In the genomic region with DNA sequence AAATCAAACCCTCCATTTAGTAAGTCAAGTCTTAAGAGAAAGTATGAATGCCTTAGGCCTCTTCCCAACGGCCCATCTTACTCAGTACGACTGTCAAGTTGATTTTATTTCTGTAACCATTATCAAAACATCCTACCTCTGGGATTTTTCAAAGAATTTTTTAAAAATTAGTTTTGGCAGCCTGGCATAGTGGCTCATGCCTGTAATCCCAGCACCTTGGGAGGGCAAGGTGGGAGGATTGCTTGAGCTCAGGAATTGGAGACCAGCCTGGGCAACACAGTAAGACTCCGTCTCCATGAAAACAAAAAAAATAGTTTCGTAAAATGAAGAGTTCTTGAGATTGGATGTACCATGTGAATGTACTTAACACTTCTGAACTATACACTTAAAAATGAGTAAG, we compare ENCODE assay signal across 25 cellular contexts. TPM values are rescaled to one million over a fixed set of nuclear protein-coding genes. Genes with fewer than 3 reads are reported as not detected.
DNase-seq lines count a peak whose midpoint lies in the region; ATAC-seq and TF ChIP-seq lines count a peak whose summit lies in the region.
"Had no signal": no experiment of that assay in that cellular context is flagged by ENCODE, and none has a peak within 500 bp of the region (broad histone marks: within the 10 kb centered on the region; RNA-seq: fewer than 3 reads in every experiment).

No MANE protein-coding gene starts in this region.

- H3K9me3 Mint-ChIP-seq in WTC11, result no peaks in the 10 kb centered on the region
- H3K9me3 Mint-ChIP-seq in activated T-cell treated with anti-CD3 and anti-CD28 coated beads, Interleukin-2, amount 50 U/mL, for 4 hours, result no peaks in the 10 kb centered on the region
- H3K9me3 Mint-ChIP-seq: activated CD8-positive, alpha-beta T cell treated with anti-CD3 and anti-CD28 coated beads for 36 hours; activated naive CD8-positive, alpha-beta T cell treated with anti-CD3 and anti-CD28 coated beads, Interleukin-2, amount 10 ng/mL, durations not matched to agents 7 days and 5 days; central memory CD8-positive, alpha-beta T cell; IgD-negative memory B cell; natural killer cell treated with Interleukin-12 subunit alpha and Interleukin-12 subunit beta and Interleukin-15 and Interleukin-18, amount 100 ng/mL, for 72 hours had no signal

- H3K4me3 ChIP-seq in Karpas-422 (ENCODE audit: low read length) (no peak overlapping the region), hepatocyte (no peak overlapping the region), vagina (no peak overlapping the region)
- H3K4me3 ChIP-seq: ascending aorta, ovary, SK-N-MC, transverse colon had no signal

- no peak for TF ChIP-seq POLR2A in vagina (IDR thresholded peaks at IDR 0.05)

- H3K79me2 ChIP-seq in Karpas-422 (ENCODE audit: low read length) (peaks cover 94% of the 10 kb centered on the region), hepatocyte (peaks cover 86% of the 10 kb centered on the region)

- CTCF ChIA-PET in WTC11 (lab: Charles Lee), result interaction anchor here (0.6 kb wide), 1 partner anchor 30 kb away, joined by 3 read pairs; no protein-coding TSS in a partner anchor

- no peak overlapping the region for H2AFZ ChIP-seq in Karpas-422 (ENCODE audit: low read length)
- no peak overlapping the region for H2AFZ ChIP-seq in hepatocyte

- TF ChIP-seq CTCF in WTC11 (IDR thresholded peaks at IDR 0.05), result no peak
- TF ChIP-seq CTCF in hepatocyte (IDR thresholded peaks at IDR 0.05; ENCODE audit: poor library complexity), result no peak
- TF ChIP-seq CTCF in vagina (IDR thresholded peaks at IDR 0.05), result no peak

- H3K27me3 Mint-ChIP-seq in WTC11 (ENCODE audit: low read depth), result no peaks in the 10 kb centered on the region
- peaks cover 2% of the 10 kb centered on the region for H3K27me3 Mint-ChIP-seq in activated T-cell treated with anti-CD3 and anti-CD28 coated beads, Interleukin-2, amount 50 U/mL, for 4 hours (ENCODE audit: low read depth)
- H3K27me3 Mint-ChIP-seq: IgD-negative memory B cell had no signal

- no peak for ATAC-seq in WTC11
- ATAC-seq in activated T-cell treated with anti-CD3 and anti-CD28 coated beads, Interleukin-2, amount 50 U/mL, for 4 hours, result no peak
- ATAC-seq in HG03442 (IDR thresholded peaks at IDR 0.05; ENCODE audit: unreplicated experiment), result no peak
- ATAC-seq: activated CD8-positive, alpha-beta T cell treated with anti-CD3 and anti-CD28 coated beads for 36 hours; left ventricle myocardium superior; natural killer cell treated with Interleukin-12 subunit alpha and Interleukin-12 subunit beta and Interleukin-15 and Interleukin-18, amount 100 ng/mL, for 72 hours; T-helper 17 cell had no signal

- H4K20me1 ChIP-seq in Karpas-422 (ENCODE audit: insufficient read depth, low read depth, low read length) (no peaks in the 10 kb centered on the region), hepatocyte (ENCODE audit: insufficient read depth, poor library complexity, severe bottlenecking) (peaks cover 3% of the 10 kb centered on the region)

- 0 out of 2 replicates have a peak overlapping the region, but pooled peaks have one; percentile 82 for H3K27ac Mint-ChIP-seq in WTC11
- H3K27ac Mint-ChIP-seq: activated CD8-positive, alpha-beta T cell treated with anti-CD3 and anti-CD28 coated beads for 36 hours; activated naive CD8-positive, alpha-beta T cell treated with anti-CD3 and anti-CD28 coated beads, Interleukin-2, amount 10 ng/mL, durations not matched to agents 7 days and 5 days; natural killer cell treated with Interleukin-12 subunit alpha and Interleukin-12 subunit beta and Interleukin-15 and Interleukin-18, amount 100 ng/mL, for 72 hours; T-helper 17 cell had no signal

- no peak overlapping the region; the same call in 1 of the 2 replicates for H3K9ac ChIP-seq in Karpas-422 (ENCODE audit: low read length)

- 72% methylated on average over 4 of the region's 4 CpGs for WGBS in hepatocyte (ENCODE audit: low lambda C conversion rate, missing lambda C conversion rate)

- DNase-seq in Karpas-422 (no peak), WTC11 (ENCODE audit: low spot score) (no peak), hepatocyte (ENCODE audit: low spot score) (no peak), vagina (ENCODE audit: extremely low spot score in 2 of 2) (no peak), iPS-NIHi11 (ENCODE audit: low spot score) (no peak)
- DNase-seq in activated T-cell treated with anti-CD3 and anti-CD28 coated beads, Interleukin-2, amount 50 U/mL, for 4 hours, result no peak
- DNase-seq: activated CD4-positive, alpha-beta T cell treated with anti-CD3 and anti-CD28 coated beads for 1 hour; activated CD8-positive, alpha-beta T cell treated with anti-CD3 and anti-CD28 coated beads for 36 hours; activated naive CD8-positive, alpha-beta T cell treated with anti-CD3 and anti-CD28 coated beads, Interleukin-2, amount 10 ng/mL, durations not matched to agents 7 days and 5 days; islet precursor cell; left ventricle myocardium superior; NCI-H1092 treated with DMSO at 0.1 percent for 48 hours; NCI-H187 treated with DMSO at 0.1 percent for 48 hours; NCI-H748 treated with DMSO at 0.1 percent for 48 hours; ovary; RPMI8226; stimulated activated CD4-positive, alpha-beta T cell treated with anti-CD3 and anti-CD28 coated beads, Interleukin-2, amount 100 ng/mL, for 24 hours; T-helper 17 cell; transverse colon had no signal

- no peak overlapping the region for H3K4me3 Mint-ChIP-seq in WTC11
- no peak overlapping the region for H3K4me3 Mint-ChIP-seq in activated T-cell treated with anti-CD3 and anti-CD28 coated beads, Interleukin-2, amount 50 U/mL, for 4 hours
- H3K4me3 Mint-ChIP-seq: activated CD8-positive, alpha-beta T cell treated with anti-CD3 and anti-CD28 coated beads for 36 hours; activated naive CD8-positive, alpha-beta T cell treated with anti-CD3 and anti-CD28 coated beads, Interleukin-2, amount 10 ng/mL, durations not matched to agents 7 days and 5 days; central memory CD8-positive, alpha-beta T cell; natural killer cell treated with Interleukin-12 subunit alpha and Interleukin-12 subunit beta and Interleukin-15 and Interleukin-18, amount 100 ng/mL, for 72 hours; T-helper 17 cell had no signal

- intact Hi-C loops in vagina (cut with DNase I), result no loop called here

- no peaks in the 10 kb centered on the region for H3K9me3 ChIP-seq in Karpas-422 (ENCODE audit: low read length)
- no peaks in the 10 kb centered on the region for H3K9me3 ChIP-seq in hepatocyte (ENCODE audit: low read depth)
- H3K9me3 ChIP-seq in vagina, result no peaks in the 10 kb centered on the region
- H3K9me3 ChIP-seq: ascending aorta, ovary, transverse colon had no signal

- H3K9me2 ChIP-seq in Karpas-422 (replicated peaks; ENCODE audit: insufficient read depth, low read length) (no peaks in the 10 kb centered on the region), hepatocyte (replicated peaks; ENCODE audit: insufficient read depth) (no peaks in the 10 kb centered on the region)

- H3K4me1 Mint-ChIP-seq in WTC11, result peaks cover 55% of the 10 kb centered on the region
- H3K4me1 Mint-ChIP-seq in activated T-cell treated with anti-CD3 and anti-CD28 coated beads, Interleukin-2, amount 50 U/mL, for 4 hours (ENCODE audit: low read depth), result peaks cover 9% of the 10 kb centered on the region

- H3K4me1 ChIP-seq in Karpas-422 (ENCODE audit: low read length) (peaks cover 44% of the 10 kb centered on the region), hepatocyte (ENCODE audit: insufficient read depth) (peaks cover 6% of the 10 kb centered on the region), vagina (peaks cover 12% of the 10 kb centered on the region)

- H3K27ac ChIP-seq in Karpas-422 (ENCODE audit: low read length), result peak overlapping the region; percentile 49; the same call in 1 of the 2 replicates
- peak overlapping the region; percentile 6 for H3K27ac ChIP-seq in hepatocyte
- peak overlapping the region; percentile 49 for H3K27ac ChIP-seq in vagina
- H3K27ac ChIP-seq: ascending aorta, ovary, SK-N-MC had no signal

- peaks cover 17% of the 10 kb centered on the region for H3K36me3 Mint-ChIP-seq in WTC11
- no peaks in the 10 kb centered on the region for H3K36me3 Mint-ChIP-seq in activated T-cell treated with anti-CD3 and anti-CD28 coated beads, Interleukin-2, amount 50 U/mL, for 4 hours (ENCODE audit: insufficient read depth)
- H3K36me3 Mint-ChIP-seq: activated naive CD8-positive, alpha-beta T cell treated with anti-CD3 and anti-CD28 coated beads, Interleukin-2, amount 10 ng/mL, durations not matched to agents 7 days and 5 days; natural killer cell treated with Interleukin-12 subunit alpha and Interleukin-12 subunit beta and Interleukin-15 and Interleukin-18, amount 100 ng/mL, for 72 hours had no signal

- POLR2A ChIA-PET in WTC11 (lab: Charles Lee), result no interaction called here

- peak overlapping the region; percentile 84 for H3K4me2 ChIP-seq in Karpas-422 (ENCODE audit: low read depth, low read length, poor library complexity, severe bottlenecking)
- peak overlapping the region; percentile 77 for H3K4me2 ChIP-seq in hepatocyte

- H3K36me3 ChIP-seq in Karpas-422 (ENCODE audit: insufficient read depth, low read length) (peaks cover 29% of the 10 kb centered on the region), hepatocyte (replicated peaks; ENCODE audit: insufficient read depth, low read depth) (no peaks in the 10 kb centered on the region), vagina (no peaks in the 10 kb centered on the region)
- H3K36me3 ChIP-seq: ascending aorta, ovary, transverse colon had no signal

- no peaks in the 10 kb centered on the region for H3K27me3 ChIP-seq in Karpas-422 (ENCODE audit: low read length)
- H3K27me3 ChIP-seq in hepatocyte, result no peaks in the 10 kb centered on the region
- H3K27me3 ChIP-seq in vagina, result no peaks in the 10 kb centered on the region
- H3K27me3 ChIP-seq: ascending aorta, ovary, transverse colon had no signal

TF ChIP-seq in WTC11, 78 proteins besides CTCF, POLR2A, EP300 and RAD21 (continues in another document):
- TF ChIP-seq, protein P1, sequence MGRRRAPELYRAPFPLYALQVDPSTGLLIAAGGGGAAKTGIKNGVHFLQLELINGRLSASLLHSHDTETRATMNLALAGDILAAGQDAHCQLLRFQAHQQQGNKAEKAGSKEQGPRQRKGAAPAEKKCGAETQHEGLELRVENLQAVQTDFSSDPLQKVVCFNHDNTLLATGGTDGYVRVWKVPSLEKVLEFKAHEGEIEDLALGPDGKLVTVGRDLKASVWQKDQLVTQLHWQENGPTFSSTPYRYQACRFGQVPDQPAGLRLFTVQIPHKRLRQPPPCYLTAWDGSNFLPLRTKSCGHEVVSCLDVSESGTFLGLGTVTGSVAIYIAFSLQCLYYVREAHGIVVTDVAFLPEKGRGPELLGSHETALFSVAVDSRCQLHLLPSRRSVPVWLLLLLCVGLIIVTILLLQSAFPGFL (CRISPR knock-in tag; IDR thresholded peaks at IDR 0.05; ENCODE audit: borderline replicate concordance), result no peak

RNA-seq across cellular contexts. Expression of a gene that starts 4.1 kb away (rescaled TPM):
- 42.2 and 42.5 TPM in 2 replicates for total RNA-seq in Karpas-422 (2014; rRNA removed; shearing (Covaris generic); ENCODE audit: low replicate concordance)
- total RNA-seq in WTC11 (2021) (24.2 to 28.2 TPM (median 24.4 TPM) in 3 replicates), hepatocyte (17.2 and 21.4 TPM in 2 replicates), vagina (17.7 TPM)
- polyA plus RNA-seq in hepatocyte, result 4.7 and 10.4 TPM in 2 replicates
- under 1 TPM; 0.66 to 0.82 (median 0.81) TPM for total RNA-seq in activated T-cell treated with anti-CD3 and anti-CD28 coated beads, Interleukin-2, amount 50 U/mL, for 4 hours

RNA-seq across cellular contexts. Expression of a gene that starts 4.5 kb away (rescaled TPM):
- total RNA-seq in Karpas-422 (2014; rRNA removed; shearing (Covaris generic); ENCODE audit: low replicate concordance), result 85.9 and 169 TPM in 2 replicates
- total RNA-seq in WTC11 (2021) (51.5 to 54.5 TPM (median 53.9 TPM) in 3 replicates), hepatocyte (83.2 and 84.2 TPM in 2 replicates), vagina (63.3 TPM)
- 37.9 and 48.9 TPM in 2 replicates for polyA plus RNA-seq in hepatocyte
- 10 to 100 TPM; 41.7 to 43.4 (median 41.8) TPM for total RNA-seq in activated T-cell treated with anti-CD3 and anti-CD28 coated beads, Interleukin-2, amount 50 U/mL, for 4 hours

Comparison
In these comparisons a context has a peak if more than half of its experiments do, and no peak if none do; other contexts are left out.
1. RNA of a gene that starts 4.1 kb away (total RNA-seq): 42.2 to 42.5 TPM in Karpas-422, 24.2 to 28.2 TPM in WTC11, 17.7 TPM in vagina (single experiment) and 17.2 to 21.4 TPM in hepatocyte; 0.66 to 0.82 TPM in activated T-cell treated with anti-CD3 and anti-CD28 coated beads, Interleukin-2, amount 50 U/mL, for 4 hours; every median in the first group is over 10 times any median in the second.
2. Peak in every context shown above with its lines, with median percentiles within 50 percentile points of each other: H3K27ac ChIP-seq.